Comparison of ENCODE assay signal across 16 cellular contexts in genomic region chr2:97702731-97703470, GRCh38. TPM values are rescaled to one million over a fixed set of nuclear protein-coding genes. Genes with fewer than 3 reads are reported as not detected.
A peak's percentile ranks its signal among the peaks of the same experiment; 100 is the strongest.
DNase-seq lines count a peak whose midpoint lies in the region; ATAC-seq and TF ChIP-seq lines count a peak whose summit lies in the region.
"Had no signal": no experiment of that assay in that cellular context is flagged by ENCODE, and none has a peak within 500 bp of the region (broad histone marks: within the 10 kb centered on the region; RNA-seq: fewer than 3 reads in every experiment).

No MANE protein-coding gene starts in this region.

- H3K27ac Mint-ChIP-seq in nephron progenitor cell = peak overlapping the region; percentile 47
- H3K27ac Mint-ChIP-seq in activated T-helper 2 cell treated with anti-CD3 and anti-CD28 coated beads, Interferon-gamma antibody, Interleukin-2, Interleukin-4, amounts not matched to agents 10 μg/mL and 5 μg/mL and 100 μg/mL, durations not matched to agents 14 hours and 24 hours and 36 hours = no peak overlapping the region
- H3K27ac Mint-ChIP-seq: CD4-positive, CD25-positive, alpha-beta regulatory T cell; GM23338 had no signal

- DNase-seq in A673 (ENCODE audit: low spot score) = peak; percentile 91
- peak; percentile 61 for DNase-seq in NCI-H146 (lab: John Stamatoyannopoulos, UW)
- DNase-seq in nephron progenitor cell = no peak
- DNase-seq in sciatic nerve (ENCODE audit: low spot score) = no peak
- no peak for DNase-seq in activated T-helper 2 cell treated with anti-CD3 and anti-CD28 coated beads, Interferon-gamma antibody, Interleukin-2, Interleukin-4, amounts not matched to agents 10 μg/mL and 5 μg/mL and 100 μg/mL, durations not matched to agents 14 hours and 24 hours and 36 hours (ENCODE audit: low spot score)
- DNase-seq in mucosa of gallbladder (ENCODE audit: low spot score) = no peak
- DNase-seq: BE2C; CD4-positive, CD25-positive, alpha-beta regulatory T cell; DMS53; H7 had no signal

- H3K27ac ChIP-seq in A673 (ENCODE audit: low read depth, low read length, poor library complexity, severe bottlenecking) = peak overlapping the region; percentile 44
- H3K27ac ChIP-seq in BLaER1 treated with 17β-estradiol and CSF1 and Interleukin-3, amounts not matched to agents 10 nM and 100 nM = peak overlapping the region in 8 of 11 experiments; percentile 40 to 77 (median 65); a peak in 15 of 22 replicates

- peaks cover 5% of the 10 kb centered on the region for H3K27me3 Mint-ChIP-seq in nephron progenitor cell (ENCODE audit: low read depth, poor library complexity)
- no peaks in the 10 kb centered on the region for H3K27me3 Mint-ChIP-seq in activated T-helper 2 cell treated with anti-CD3 and anti-CD28 coated beads, Interferon-gamma antibody, Interleukin-2, Interleukin-4, amounts not matched to agents 10 μg/mL and 5 μg/mL and 100 μg/mL, durations not matched to agents 14 hours and 24 hours and 36 hours (ENCODE audit: low read depth)

- peak overlapping the region in 4 of 11 experiments; percentile 21 to 58 (median 25); a peak in 3 of 22 replicates for H3K9ac ChIP-seq in BLaER1 treated with 17β-estradiol and CSF1 and Interleukin-3, amounts not matched to agents 10 nM and 100 nM

- intact Hi-C loops in A673 (cut with micrococcal nuclease; ENCODE audit: unreplicated experiment) = loop anchor here (5.0 kb wide), 1 partner anchor 684 kb away; no protein-coding TSS in a partner anchor
- intact Hi-C loops in sciatic nerve (cut with DNase I) = no loop called here
- intact Hi-C loops in activated T-helper 2 cell treated with anti-CD3 and anti-CD28 coated beads, Interferon-gamma antibody, Interleukin-2, Interleukin-4, amounts not matched to agents 10 μg/mL and 5 μg/mL and 100 μg/mL, durations not matched to agents 14 hours and 24 hours and 36 hours (cut with micrococcal nuclease) = no loop called here

- ATAC-seq in sciatic nerve (no peak), GM21717 (IDR thresholded peaks at IDR 0.05; ENCODE audit: unreplicated experiment) (no peak)
- ATAC-seq: GM12878, GM23338, HepG2 had no signal

- no peaks in the 10 kb centered on the region for H3K36me3 ChIP-seq in A673 (ENCODE audit: insufficient read depth, low read length, poor library complexity, severe bottlenecking)
- H3K36me3 ChIP-seq in BLaER1 treated with 17β-estradiol and CSF1 and Interleukin-3, amounts not matched to agents 10 nM and 100 nM = no peaks in the 10 kb centered on the region
- H3K36me3 ChIP-seq: BE2C had no signal

- H3K4me3 ChIP-seq in A673 (ENCODE audit: low read depth, low read length, poor library complexity, severe bottlenecking) = no peak overlapping the region
- H3K4me3 ChIP-seq in BLaER1 treated with 17β-estradiol and CSF1 and Interleukin-3, amounts not matched to agents 10 nM and 100 nM = no peak overlapping the region
- H3K4me3 ChIP-seq: GM12878, GM23338 had no signal

- H3K4me3 Mint-ChIP-seq in nephron progenitor cell = no peak overlapping the region
- H3K4me3 Mint-ChIP-seq in activated T-helper 2 cell treated with anti-CD3 and anti-CD28 coated beads, Interferon-gamma antibody, Interleukin-2, Interleukin-4, amounts not matched to agents 10 μg/mL and 5 μg/mL and 100 μg/mL, durations not matched to agents 14 hours and 24 hours and 36 hours (ENCODE audit: low read depth) = no peak overlapping the region
- H3K4me3 Mint-ChIP-seq: CD4-positive, CD25-positive, alpha-beta regulatory T cell; GM23338 had no signal

- TF ChIP-seq CTCF in A673 (conservative IDR thresholded peaks at IDR 0.05; ENCODE audit: low read depth, low read length) = no peak
- TF ChIP-seq CTCF in nephron progenitor cell (IDR thresholded peaks at IDR 0.05) = no peak

- no peaks in the 10 kb centered on the region for H3K9me3 Mint-ChIP-seq in nephron progenitor cell
- no peaks in the 10 kb centered on the region for H3K9me3 Mint-ChIP-seq in activated T-helper 2 cell treated with anti-CD3 and anti-CD28 coated beads, Interferon-gamma antibody, Interleukin-2, Interleukin-4, amounts not matched to agents 10 μg/mL and 5 μg/mL and 100 μg/mL, durations not matched to agents 14 hours and 24 hours and 36 hours
- H3K9me3 Mint-ChIP-seq: CD4-positive, CD25-positive, alpha-beta regulatory T cell; GM23338 had no signal

- H4K20me1 ChIP-seq in BLaER1 treated with 17β-estradiol and CSF1 and Interleukin-3, amounts not matched to agents 10 nM and 100 nM = no peaks in the 10 kb centered on the region

- H3K4me2 ChIP-seq in BLaER1 treated with 17β-estradiol and CSF1 and Interleukin-3, amounts not matched to agents 10 nM and 100 nM = peak overlapping the region; percentile 49 to 94 (median 79)
- H3K4me2 ChIP-seq: GM23338 had no signal

- H3K9me3 ChIP-seq in A673 (ENCODE audit: low read depth, low read length, poor library complexity, severe bottlenecking) = no peaks in the 10 kb centered on the region
- no peaks in the 10 kb centered on the region for H3K9me3 ChIP-seq in BLaER1 treated with 17β-estradiol and CSF1 and Interleukin-3, amounts not matched to agents 10 nM and 100 nM (replicated peaks in 1 of 11)
- H3K9me3 ChIP-seq: BE2C had no signal

- POLR2A ChIA-PET in A673 (lab: Charles Lee; ENCODE audit: low non-redundant PET) = no interaction called here

- peaks cover 17% of the 10 kb centered on the region for H3K4me1 ChIP-seq in A673 (ENCODE audit: insufficient read depth, low read length, poor library complexity, severe bottlenecking)
- H3K4me1 ChIP-seq in BLaER1 treated with 17β-estradiol and CSF1 and Interleukin-3, amounts not matched to agents 10 nM and 100 nM = peaks cover 46 to 79% (median 76%) of the 10 kb centered on the region in 10 experiments
- H3K4me1 ChIP-seq: BE2C had no signal

- H3K4me1 Mint-ChIP-seq in nephron progenitor cell = peaks cover 32% of the 10 kb centered on the region
- peaks cover 2% of the 10 kb centered on the region for H3K4me1 Mint-ChIP-seq in activated T-helper 2 cell treated with anti-CD3 and anti-CD28 coated beads, Interferon-gamma antibody, Interleukin-2, Interleukin-4, amounts not matched to agents 10 μg/mL and 5 μg/mL and 100 μg/mL, durations not matched to agents 14 hours and 24 hours and 36 hours (ENCODE audit: low read depth)

- no TSS peak for BruUV-seq in A673 (replicated peaks; lab: Mats Ljungman, UMichigan)

- H3K36me3 Mint-ChIP-seq in nephron progenitor cell (ENCODE audit: low read depth) = no peaks in the 10 kb centered on the region
- no peaks in the 10 kb centered on the region for H3K36me3 Mint-ChIP-seq in activated T-helper 2 cell treated with anti-CD3 and anti-CD28 coated beads, Interferon-gamma antibody, Interleukin-2, Interleukin-4, amounts not matched to agents 10 μg/mL and 5 μg/mL and 100 μg/mL, durations not matched to agents 14 hours and 24 hours and 36 hours (ENCODE audit: low read depth)
- H3K36me3 Mint-ChIP-seq: CD4-positive, CD25-positive, alpha-beta regulatory T cell had no signal

- CTCF ChIA-PET in A673 (lab: Charles Lee) = no interaction called here

- no peaks in the 10 kb centered on the region for H3K27me3 ChIP-seq in A673 (replicated peaks; ENCODE audit: insufficient read depth, low read depth, low read length, poor library complexity)
- H3K27me3 ChIP-seq in BLaER1 treated with 17β-estradiol and CSF1 and Interleukin-3, amounts not matched to agents 10 nM and 100 nM = no peaks in the 10 kb centered on the region
- H3K27me3 ChIP-seq: BE2C had no signal

RNA-seq across cellular contexts. Expression of gene ZAP70, which starts 10.5 kb away (rescaled TPM):
- total RNA-seq in A673 (2021) (not detected in 2 replicates), sciatic nerve (4.5 TPM), mucosa of gallbladder (12.6 TPM)
- total RNA-seq in activated T-helper 2 cell treated with anti-CD3 and anti-CD28 coated beads, Interferon-gamma antibody, Interleukin-2, Interleukin-4, amounts not matched to agents 10 μg/mL and 5 μg/mL and 100 μg/mL, durations not matched to agents 14 hours and 24 hours and 36 hours = 231 and 234 TPM in 2 replicates
- total RNA-seq: A172 had no signal

RNA-seq across cellular contexts. Expression of gene C2orf92, which starts 33.4 kb away (rescaled TPM):
- total RNA-seq in A673 (2021) (2.4 and 3.7 TPM in 2 replicates), sciatic nerve (17.7 TPM), mucosa of gallbladder (4.8 TPM)
- total RNA-seq in activated T-helper 2 cell treated with anti-CD3 and anti-CD28 coated beads, Interferon-gamma antibody, Interleukin-2, Interleukin-4, amounts not matched to agents 10 μg/mL and 5 μg/mL and 100 μg/mL, durations not matched to agents 14 hours and 24 hours and 36 hours = 17.2 and 21.8 TPM in 2 replicates

RNA-seq across cellular contexts. Expression of gene ACTR1B, which starts 39.1 kb away (rescaled TPM):
- 36.3 and 41.7 TPM in 2 replicates for total RNA-seq in A673 (2021)
- 62.9 TPM for total RNA-seq in sciatic nerve
- total RNA-seq in activated T-helper 2 cell treated with anti-CD3 and anti-CD28 coated beads, Interferon-gamma antibody, Interleukin-2, Interleukin-4, amounts not matched to agents 10 μg/mL and 5 μg/mL and 100 μg/mL, durations not matched to agents 14 hours and 24 hours and 36 hours = 142 and 147 TPM in 2 replicates
- 86.6 TPM for total RNA-seq in mucosa of gallbladder

RNA-seq across cellular contexts. Expression of gene COX5B, which starts 57.0 kb away (rescaled TPM):
- total RNA-seq in A673 (2021) = 205 and 219 TPM in 2 replicates
- 140 TPM for total RNA-seq in sciatic nerve
- 217 and 237 TPM in 2 replicates for total RNA-seq in activated T-helper 2 cell treated with anti-CD3 and anti-CD28 coated beads, Interferon-gamma antibody, Interleukin-2, Interleukin-4, amounts not matched to agents 10 μg/mL and 5 μg/mL and 100 μg/mL, durations not matched to agents 14 hours and 24 hours and 36 hours
- total RNA-seq in mucosa of gallbladder = 345 TPM

Comparison
In these comparisons a context has a peak if more than half of its experiments do, and no peak if none do; other contexts are left out.
1. DNase-seq: peak in A673 (single experiment) and NCI-H146 (single experiment); none in nephron progenitor cell (single experiment), sciatic nerve (single experiment), activated T-helper 2 cell treated with anti-CD3 and anti-CD28 coated beads, Interferon-gamma antibody, Interleukin-2, Interleukin-4, amounts not matched to agents 10 μg/mL and 5 μg/mL and 100 μg/mL, durations not matched to agents 14 hours and 24 hours and 36 hours (single experiment) and mucosa of gallbladder (single experiment).
2. RNA of gene ZAP70, which starts 10.5 kb away (total RNA-seq): 231 to 234 TPM in activated T-helper 2 cell treated with anti-CD3 and anti-CD28 coated beads, Interferon-gamma antibody, Interleukin-2, Interleukin-4, amounts not matched to agents 10 μg/mL and 5 μg/mL and 100 μg/mL, durations not matched to agents 14 hours and 24 hours and 36 hours; 12.6 TPM in mucosa of gallbladder (single experiment), 4.5 TPM in sciatic nerve (single experiment) and not detected in A673; every median in the first group is over 10 times any median in the second.